17 cellular contexts compared by ENCODE assay signal in the genomic region with DNA sequence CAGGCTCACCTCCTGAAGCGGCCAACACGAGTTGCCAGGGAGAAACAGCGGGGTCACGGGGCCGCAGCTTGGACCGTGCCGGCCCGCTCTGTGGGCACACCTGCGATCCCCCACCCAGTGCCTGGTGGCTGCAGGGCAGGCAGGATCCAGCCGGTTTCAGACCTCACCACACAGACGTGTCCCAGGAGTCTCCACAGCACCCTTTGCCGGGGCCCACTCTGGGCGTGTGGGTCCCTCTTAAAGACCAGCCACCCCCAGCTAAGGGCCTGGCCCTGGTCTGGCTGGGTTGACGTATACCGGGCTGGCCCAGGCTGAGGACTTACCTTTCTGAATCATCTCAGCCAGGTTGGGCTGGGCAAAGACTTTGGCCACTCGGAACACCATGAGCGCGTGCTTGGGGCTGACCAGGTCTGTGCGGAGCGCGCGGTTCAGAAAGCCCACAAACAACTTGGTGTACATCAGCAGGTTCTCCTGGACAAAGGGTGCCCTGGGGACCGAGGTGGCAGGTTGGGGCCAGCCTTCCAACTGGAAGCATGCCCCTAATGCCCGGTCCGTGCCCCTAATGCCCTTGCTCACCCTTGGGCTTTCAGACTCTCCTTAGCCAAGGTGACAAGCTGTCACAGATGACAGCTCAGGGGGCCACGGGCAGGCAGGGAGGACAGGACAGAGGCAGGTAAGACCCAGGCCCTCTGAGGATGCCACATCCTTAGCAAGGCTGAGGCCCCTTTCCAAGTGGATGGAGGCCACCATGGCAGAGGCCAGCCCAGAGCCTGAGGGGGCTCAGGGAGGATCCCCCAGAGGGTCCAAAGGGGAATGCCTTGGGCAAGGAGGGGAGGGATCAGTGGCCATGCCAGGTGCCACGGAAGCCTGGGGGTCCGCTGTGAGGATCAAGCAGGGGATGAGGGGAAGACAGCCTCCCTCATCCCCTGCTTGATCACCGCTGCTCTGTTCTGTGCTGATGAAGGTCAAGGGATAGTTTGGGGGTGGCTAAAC. TPM values are rescaled to one million over a fixed set of nuclear protein-coding genes. Genes with fewer than 3 reads are reported as not detected.
"Had no signal": no experiment of that assay in that cellular context is flagged by ENCODE, and none has a peak within 500 bp of the region (broad histone marks: within the 10 kb centered on the region; RNA-seq: fewer than 3 reads in every experiment).

No MANE protein-coding gene starts in this region.

- H3K9me3 ChIP-seq: adrenal gland, gastroesophageal sphincter, mucosa of descending colon, psoas muscle, tibial nerve had no signal

- H3K4me3 ChIP-seq: adrenal gland, gastroesophageal sphincter, mucosa of descending colon, psoas muscle, tibial nerve had no signal

- H3K4me3 Mint-ChIP-seq: activated CD8-positive, alpha-beta T cell treated with anti-CD3 and anti-CD28 coated beads, Interleukin-2, amount 10 ng/mL, durations not matched to agents 7 days and 5 days; central memory CD8-positive, alpha-beta T cell; natural killer cell had no signal

- H3K27ac Mint-ChIP-seq: activated CD8-positive, alpha-beta T cell treated with anti-CD3 and anti-CD28 coated beads, Interleukin-2, amount 10 ng/mL, durations not matched to agents 7 days and 5 days had no signal

- H3K36me3 Mint-ChIP-seq: natural killer cell had no signal

- H3K27me3 Mint-ChIP-seq: central memory CD8-positive, alpha-beta T cell had no signal

- H3K27ac ChIP-seq: adrenal gland, epithelial cell of prostate, gastroesophageal sphincter, psoas muscle, tibial nerve had no signal

- DNase-seq: activated CD4-positive, alpha-beta T cell treated with anti-CD3 and anti-CD28 coated beads for 4 hours; activated CD8-positive, alpha-beta memory T cell treated with anti-CD3 and anti-CD28 coated beads, Interleukin-2, amount 50 U/mL, for 48 hours; activated naive CD4-positive, alpha-beta T cell treated with Interleukin-2 at 50 U/mL for 16 hours; effector memory CD4-positive, alpha-beta T cell; natural killer cell; stimulated activated CD4-positive, alpha-beta T cell treated with anti-CD3 and anti-CD28 coated beads, Interleukin-2, amount 100 ng/mL, for 48 hours; T1000 had no signal

- H3K4me1 ChIP-seq: adrenal gland, psoas muscle, tibial nerve had no signal

- ATAC-seq: activated CD8-positive, alpha-beta T cell treated with anti-CD3 and anti-CD28 coated beads, Interleukin-2, amount 10 ng/mL, durations not matched to agents 7 days and 5 days; natural killer cell had no signal

- H3K27me3 ChIP-seq: adrenal gland, gastroesophageal sphincter, tibial nerve had no signal

RNA-seq across cellular contexts. Expression of gene CCDC74B, which starts 10.2 kb away (rescaled TPM):
- total RNA-seq: psoas muscle had no signal

RNA-seq across cellular contexts. Expression of gene POTEF, which starts 26.0 kb away (rescaled TPM):
- total RNA-seq: activated CD8-positive, alpha-beta T cell treated with anti-CD3 and anti-CD28 coated beads, Interleukin-2, amount 10 ng/mL, durations not matched to agents 7 days and 5 days; adrenal gland; gastroesophageal sphincter; mucosa of descending colon; natural killer cell; psoas muscle; SK-MEL-5; tibial nerve had no signal
- polyA plus RNA-seq: adrenal gland, psoas muscle had no signal

RNA-seq across cellular contexts. Expression of gene TUBA3E, which starts 43.2 kb away (rescaled TPM):
- total RNA-seq: activated CD8-positive, alpha-beta T cell treated with anti-CD3 and anti-CD28 coated beads, Interleukin-2, amount 10 ng/mL, durations not matched to agents 7 days and 5 days; adrenal gland; gastroesophageal sphincter; lung microvascular endothelial cell; mucosa of descending colon; natural killer cell; psoas muscle; SK-MEL-5; tibial nerve had no signal
- polyA plus RNA-seq: adrenal gland had no signal
